8 cellular contexts compared by ENCODE assay signal in the genomic region with DNA sequence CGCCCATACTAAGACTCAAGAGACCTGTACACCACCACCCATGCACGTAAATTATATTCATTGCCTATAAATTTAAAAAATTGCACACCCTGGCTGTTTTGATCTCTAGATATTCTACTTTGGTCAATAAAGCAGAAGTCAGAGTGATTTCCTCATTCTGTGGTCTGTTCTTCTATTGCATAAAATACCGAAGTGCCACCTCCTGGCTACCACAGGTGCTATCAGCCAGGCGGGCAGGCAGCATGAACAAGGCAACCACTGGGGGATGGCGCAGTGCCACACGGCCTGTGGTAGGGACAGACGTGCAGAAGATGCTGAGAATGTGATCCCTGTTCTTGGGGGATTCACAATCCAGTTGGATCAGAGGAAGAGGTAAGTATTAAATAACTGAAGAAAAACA.
DNase-seq lines count a peak whose midpoint lies in the region; ATAC-seq and TF ChIP-seq lines count a peak whose summit lies in the region.

No MANE protein-coding gene starts in this region.

- H3K4me3 ChIP-seq in Loucy (ENCODE audit: low read length, poor library complexity, severe bottlenecking) (no peak overlapping the region), neutrophil (ENCODE audit: low read depth in 1 of 2, low read length in 1 of 2) (no peak overlapping the region)

- no peaks in the 10 kb centered on the region for H3K27me3 Mint-ChIP-seq in MCF 10A (ENCODE audit: insufficient read depth, unreplicated experiment)

- no peak overlapping the region for H3K9ac ChIP-seq in Loucy (ENCODE audit: low read depth, low read length, poor library complexity, severe bottlenecking)

- intact Hi-C loops in MCF 10A (cut with micrococcal nuclease): loop anchor here (1.0 to 5.0 kb wide), 3 partner anchors 126 to 148 kb away; no protein-coding TSS in a partner anchor

- H3K27me3 ChIP-seq in Loucy (ENCODE audit: insufficient read depth, low read length, poor library complexity, severe bottlenecking) (no peaks in the 10 kb centered on the region), neutrophil (peaks cover 57% of the 10 kb centered on the region)

- H3K79me2 ChIP-seq in Loucy (ENCODE audit: insufficient read depth, low read length): no peaks in the 10 kb centered on the region

- BruUV-seq in MCF 10A (replicated peaks; lab: Mats Ljungman, UMichigan): no TSS peak

- TF ChIP-seq CTCF in Loucy (conservative IDR thresholded peaks at IDR 0.05; ENCODE audit: low read length): peak; percentile 75
- TF ChIP-seq CTCF in VCaP (conservative IDR thresholded peaks at IDR 0.05): peak; percentile 84
- TF ChIP-seq CTCF in MCF 10A (IDR thresholded peaks at IDR 0.05; ENCODE audit: unreplicated experiment): peak; percentile 45
- TF ChIP-seq CTCF in neutrophil (IDR thresholded peaks at IDR 0.05): peak; percentile 77

- no peak for ATAC-seq in GM18873 (IDR thresholded peaks at IDR 0.05; ENCODE audit: low FRiP score, unreplicated experiment)

- POLR2A ChIA-PET in MCF 10A (lab: Yijun Ruan, JAX): interaction anchor here (0.9 kb wide), 1 partner anchor 10 kb away, joined by 3 read pairs; no protein-coding TSS in a partner anchor

- H4K20me1 ChIP-seq in Loucy (ENCODE audit: insufficient read depth, low read length, poor library complexity, severe bottlenecking): no peaks in the 10 kb centered on the region

- H3K9me2 ChIP-seq in Loucy (replicated peaks; ENCODE audit: low read depth, low read length): no peaks in the 10 kb centered on the region

- H3K9me3 ChIP-seq in Loucy (ENCODE audit: insufficient read depth, low read depth, low read length): no peaks in the 10 kb centered on the region
- no peaks in the 10 kb centered on the region for H3K9me3 ChIP-seq in neutrophil

- H3K27ac Mint-ChIP-seq in MCF 10A (ENCODE audit: low read depth, unreplicated experiment): no peak overlapping the region

- CTCF ChIA-PET in MCF 10A (lab: Yijun Ruan, JAX): interaction anchor here (1.1 to 2.0 kb wide), 3 partner anchors 13 to 147 kb away, joined by 6 to 16 read pairs (median 7); no protein-coding TSS in a partner anchor

- H3K4me2 ChIP-seq in Loucy (ENCODE audit: low read depth, low read length, poor library complexity, severe bottlenecking): no peak overlapping the region

- H3F3A ChIP-seq in Loucy (ENCODE audit: low read depth): no peaks in the 10 kb centered on the region

- H3K4me1 ChIP-seq in Loucy (ENCODE audit: insufficient read depth, low read length, poor library complexity, severe bottlenecking) (no peaks in the 10 kb centered on the region), neutrophil (ENCODE audit: control insufficient read depth in 1 of 2, insufficient read depth in 1 of 2, low read depth in 1 of 2, low read length in 1 of 2) (peaks cover 9 to 13% of the 10 kb centered on the region in 2 experiments)

- H2AFZ ChIP-seq in Loucy (ENCODE audit: low read length): 0 out of 2 replicates have a peak overlapping the region, but pooled peaks have one; percentile 51

- no peaks in the 10 kb centered on the region for H3K36me3 Mint-ChIP-seq in MCF 10A (ENCODE audit: insufficient read depth, unreplicated experiment)

- no peak overlapping the region for H3K4me3 Mint-ChIP-seq in MCF 10A (ENCODE audit: unreplicated experiment)

- H3K9me3 Mint-ChIP-seq in MCF 10A (ENCODE audit: unreplicated experiment): no peaks in the 10 kb centered on the region

- DNase-seq in DMS79 (lab: John Stamatoyannopoulos, UW) (peak; percentile 5), DMS79 treated with DMSO at 0.1 percent for 48 hours (lab: John Stamatoyannopoulos, UW) (no peak), MCF 10A (ENCODE audit: unreplicated experiment) (peak; percentile 68), GOT3 (lab: John Stamatoyannopoulos, UW) (no peak)

- H3K36me3 ChIP-seq in Loucy (ENCODE audit: insufficient read depth, low read length) (no peaks in the 10 kb centered on the region), neutrophil (no peaks in the 10 kb centered on the region)

- H3K27ac ChIP-seq in VCaP (no peak overlapping the region), neutrophil (no peak overlapping the region)

- H3K4me1 Mint-ChIP-seq in MCF 10A (ENCODE audit: insufficient read depth, unreplicated experiment): peaks cover 9% of the 10 kb centered on the region

Comparison
In these comparisons a context has a peak if more than half of its experiments do, and no peak if none do; other contexts are left out.
1. DNase-seq: peak in DMS79 (single experiment) and MCF 10A (single experiment); none in DMS79 treated with DMSO at 0.1 percent for 48 hours (single experiment) and GOT3 (single experiment).
2. Peak in every context shown above with its lines, with median percentiles within 50 percentile points of each other: CTCF ChIP-seq.